ENCODE assay signal across 8 cellular contexts in genomic region chr4:168318266-168318895, GRCh38. TPM values are rescaled to one million over a fixed set of nuclear protein-coding genes. Genes with fewer than 3 reads are reported as not detected.
DNase-seq lines count a peak whose midpoint lies in the region; ATAC-seq and TF ChIP-seq lines count a peak whose summit lies in the region.

TSS of gene DDX60 (minus strand) at chr4:168318752. CDS start at chr4:168311259, 7,493 bp downstream.

- H2AFZ ChIP-seq in SK-N-SH (ENCODE audit: low read depth): peak within 1 kb of the TSS; percentile 95

- TF ChIP-seq CTCF in SK-N-SH (IDR thresholded peaks at IDR 0.05) (peak; percentile 64), glutamatergic neuron (IDR thresholded peaks at IDR 0.05; ENCODE audit: partially characterized antibody, unreplicated experiment) (no peak), osteocyte (IDR thresholded peaks at IDR 0.05) (peak; percentile 49), thoracic aorta (IDR thresholded peaks at IDR 0.05) (peak; percentile 43)

- CTCF ChIA-PET in SK-N-SH (lab: Yijun Ruan, JAX): interaction anchor here (0.8 to 1.4 kb wide), 4 partner anchors 12 to 161 kb away, joined by 3 to 5 read pairs (median 4); no protein-coding TSS in a partner anchor

- H3K4me3 Mint-ChIP-seq in glutamatergic neuron (ENCODE audit: unreplicated experiment) (peak within 1 kb of the TSS; percentile 83), osteocyte (ENCODE audit: unreplicated experiment) (peak within 1 kb of the TSS; percentile 92)

- peak; percentile 99 for ATAC-seq in GM21723 (IDR thresholded peaks at IDR 0.05; ENCODE audit: unreplicated experiment)
- peak; percentile 97 to 98 for ATAC-seq in activated naive CD4-positive, alpha-beta T cell treated with anti-CD3 and anti-CD28 coated beads, Interleukin-2, amount 50 U/mL, for 72 hours
- peak; percentile 87 for ATAC-seq in thoracic aorta (ENCODE audit: insufficient number of reproducible peaks, low FRiP score, low read depth)

- H3K27me3 Mint-ChIP-seq in glutamatergic neuron (ENCODE audit: unreplicated experiment) (no peaks in the 10 kb centered on the region), osteocyte (ENCODE audit: unreplicated experiment) (no peaks in the 10 kb centered on the region)

- 2% methylated on average over 17 of the region's 38 CpGs for WGBS in SK-N-SH (ENCODE audit: low lambda C conversion rate)

- H3K9me3 ChIP-seq in SK-N-SH: no peaks in the 10 kb centered on the region
- no peaks in the 10 kb centered on the region for H3K9me3 ChIP-seq in thoracic aorta

- peak within 1 kb of the TSS; percentile 94 for H3K9ac ChIP-seq in SK-N-SH

- TF ChIP-seq RAD21 in SK-N-SH (IDR thresholded peaks at IDR 0.05; ENCODE audit: low read length): peak; percentile 42

- H3K27ac ChIP-seq in SK-N-SH (ENCODE audit: low read depth in 2 of 2, low read length in 1 of 2) (peak within 1 kb of the TSS; percentile 75 to 88), thoracic aorta (peak within 1 kb of the TSS; percentile 80 to 94)

- no peaks in the 10 kb centered on the region for H3K9me2 ChIP-seq in SK-N-SH

- no peaks in the 10 kb centered on the region for H4K20me1 ChIP-seq in SK-N-SH (ENCODE audit: insufficient read depth)

- DNase-seq in EH (ENCODE audit: low read depth): peak; percentile 84
- peak; percentile 28 for DNase-seq in KG1 (lab: John Stamatoyannopoulos, UW)
- peak; percentile 74 for DNase-seq in SK-N-SH
- DNase-seq in activated naive CD4-positive, alpha-beta T cell treated with anti-CD3 and anti-CD28 coated beads, Interleukin-2, amount 50 U/mL, for 72 hours (ENCODE audit: low spot score in 2 of 2): peak; percentile 76 to 84
- peak; percentile 50 for DNase-seq in glutamatergic neuron
- peak; percentile 90 for DNase-seq in osteocyte (ENCODE audit: extremely low spot score, unreplicated experiment)
- peak; percentile 25 for DNase-seq in thoracic aorta (ENCODE audit: low spot score)

- H3K36me3 ChIP-seq in SK-N-SH (replicated peaks in 1 of 2; ENCODE audit: control insufficient read depth in 1 of 2, insufficient read depth in 2 of 2, low read length in 1 of 2): no peaks in the 10 kb centered on the region
- H3K36me3 ChIP-seq in thoracic aorta: no peaks in the 10 kb centered on the region

- H3K27me3 ChIP-seq in SK-N-SH (ENCODE audit: insufficient read depth) (no peaks in the 10 kb centered on the region), thoracic aorta (replicated peaks; ENCODE audit: insufficient read depth) (no peaks in the 10 kb centered on the region)

- H3K79me2 ChIP-seq in SK-N-SH (ENCODE audit: insufficient read depth): no peaks in the 10 kb centered on the region

- H3F3A ChIP-seq in SK-N-SH (replicated peaks; ENCODE audit: insufficient read depth): no peaks in the 10 kb centered on the region

- no peak for TF ChIP-seq EP300 in SK-N-SH (IDR thresholded peaks at IDR 0.05; ENCODE audit: borderline replicate concordance in 1 of 2, low read depth in 1 of 2, low read length in 1 of 2)

- H3K36me3 Mint-ChIP-seq in activated naive CD4-positive, alpha-beta T cell treated with anti-CD3 and anti-CD28 coated beads, Interleukin-2, amount 50 U/mL, for 72 hours: no peaks in the 10 kb centered on the region
- H3K36me3 Mint-ChIP-seq in glutamatergic neuron (ENCODE audit: unreplicated experiment) (no peaks in the 10 kb centered on the region), osteocyte (ENCODE audit: unreplicated experiment) (no peaks in the 10 kb centered on the region)

- peaks cover 0 to 2% of the 10 kb centered on the region in 2 experiments; a peak in 2 of 4 replicates for H3K4me1 ChIP-seq in SK-N-SH (ENCODE audit: control insufficient read depth in 1 of 2, insufficient read depth in 2 of 2, low read depth in 1 of 2, low read length in 1 of 2)
- peaks cover 6 to 21% of the 10 kb centered on the region in 2 donors for H3K4me1 ChIP-seq in thoracic aorta (ENCODE audit: control insufficient read depth in 1 of 2, low read depth in 2 of 2)

- H3K27ac Mint-ChIP-seq in activated naive CD4-positive, alpha-beta T cell treated with anti-CD3 and anti-CD28 coated beads, Interleukin-2, amount 50 U/mL, for 72 hours: peak within 1 kb of the TSS; percentile 94
- H3K27ac Mint-ChIP-seq in glutamatergic neuron (ENCODE audit: unreplicated experiment): no peak within 1 kb of the TSS
- peak within 1 kb of the TSS; percentile 99 for H3K27ac Mint-ChIP-seq in osteocyte (ENCODE audit: unreplicated experiment)

- no peaks in the 10 kb centered on the region for H3K4me1 Mint-ChIP-seq in glutamatergic neuron (ENCODE audit: low read depth, unreplicated experiment)
- peaks cover 24% of the 10 kb centered on the region for H3K4me1 Mint-ChIP-seq in osteocyte (ENCODE audit: unreplicated experiment)

- POLR2A ChIA-PET in SK-N-SH (lab: Yijun Ruan, JAX): no interaction called here

- peaks cover 0 to 9% of the 10 kb centered on the region in 2 donors for H3K9me3 Mint-ChIP-seq in activated naive CD4-positive, alpha-beta T cell treated with anti-CD3 and anti-CD28 coated beads, Interleukin-2, amount 50 U/mL, for 72 hours
- H3K9me3 Mint-ChIP-seq in glutamatergic neuron (ENCODE audit: unreplicated experiment) (no peaks in the 10 kb centered on the region), osteocyte (ENCODE audit: unreplicated experiment) (peaks cover 3% of the 10 kb centered on the region)

- H3K4me3 ChIP-seq in SK-N-SH (ENCODE audit: low read depth in 2 of 2, low read length in 1 of 2) (peak within 1 kb of the TSS; percentile 86 to 93), thoracic aorta (peak within 1 kb of the TSS; percentile 80)

- peak within 1 kb of the TSS; percentile 86 for H3K4me2 ChIP-seq in SK-N-SH

TF ChIP-seq in SK-N-SH, 30 proteins besides CTCF, POLR2A, EP300 and RAD21:
- TF ChIP-seq MEF2A (IDR thresholded peaks at IDR 0.05; ENCODE audit: borderline replicate concordance, low read depth) (no peak), ZBTB33 (IDR thresholded peaks at IDR 0.05; ENCODE audit: borderline replicate concordance, low read depth) (no peak), ELF1 (IDR thresholded peaks at IDR 0.05) (peak; percentile 14; the same call in 1 of the 2 replicates), RXRA (IDR thresholded peaks at IDR 0.05; ENCODE audit: borderline replicate concordance, low read depth) (no peak), MAX (IDR thresholded peaks at IDR 0.05; ENCODE audit: low read depth) (peak; percentile 48), GABPA (IDR thresholded peaks at IDR 0.05; ENCODE audit: low read depth) (no peak), CHD2 (IDR thresholded peaks at IDR 0.05; ENCODE audit: low read length, partially characterized antibody) (no peak), TCF12 (IDR thresholded peaks at IDR 0.05) (no peak), MXI1 (IDR thresholded peaks at IDR 0.05; ENCODE audit: low read depth, low read length) (no peak), SIN3A (IDR thresholded peaks at IDR 0.05; ENCODE audit: borderline replicate concordance, low read depth, low read length) (0 out of 2 replicates have a peak, but pooled peaks have one; percentile 21), TAF1 (IDR thresholded peaks at IDR 0.05; ENCODE audit: borderline replicate concordance, low read depth, low read length) (peak; percentile 63)

RNA-seq across cellular contexts. Expression of gene DDX60, which starts in this region (rescaled TPM):
- 2.7 and 3.1 TPM in 2 replicates for polyA plus RNA-seq in SK-N-SH (2012; rRNA removed)
- 3.7 TPM in 2 replicates for polyA plus RNA-seq in SK-N-SH (2012; cell fraction: cytosol; rRNA removed)
- polyA plus RNA-seq in SK-N-SH (2012; cell fraction: nucleus; rRNA removed): 2.4 and 4.9 TPM in 2 replicates
- 10 to 100 TPM in 1 of 2 donors, 1 to 10 TPM in 1; 6.4 to 25.6 TPM for total RNA-seq in activated naive CD4-positive, alpha-beta T cell treated with anti-CD3 and anti-CD28 coated beads, Interleukin-2, amount 50 U/mL, for 72 hours
- total RNA-seq in glutamatergic neuron (ENCODE audit: unreplicated experiment): not detected
- 15.7 and 16.6 TPM in 2 replicates for total RNA-seq in osteocyte
- total RNA-seq in thoracic aorta: 10 to 100 TPM; 16.2 to 38.0 TPM

Comparison
In these comparisons a context has a peak if more than half of its experiments do, and no peak if none do; other contexts are left out.
1. Peak in every context shown above with its lines: DNase-seq, ATAC-seq, H3K4me3 ChIP-seq and H3K27ac ChIP-seq.
2. Peak in DNase-seq in glutamatergic neuron; RNA of the gene not detected or under 1 TPM.
3. DNase-seq: peak in every context shown above with its lines; median percentile 90 in osteocyte; 84 in EH; 80 in activated naive CD4-positive, alpha-beta T cell treated with anti-CD3 and anti-CD28 coated beads, Interleukin-2, amount 50 U/mL, for 72 hours; 74 in SK-N-SH; 50 in glutamatergic neuron; 28 in KG1; 25 in thoracic aorta.